In genomic region chr14:98906123-98906995, GRCh38 we compare ENCODE assay signal across 12 cellular contexts.
DNase-seq lines count a peak whose midpoint lies in the region; ATAC-seq and TF ChIP-seq lines count a peak whose summit lies in the region.
"Had no signal": no experiment of that assay in that cellular context is flagged by ENCODE, and none has a peak within 500 bp of the region (broad histone marks: within the 10 kb centered on the region; RNA-seq: fewer than 3 reads in every experiment).

No MANE protein-coding gene starts in this region.

- no peak overlapping the region for H3K27ac ChIP-seq in transverse colon
- H3K27ac ChIP-seq: neutrophil had no signal

- 28 to 34% methylated on average over 6 to 17 of the region's 17 CpGs for WGBS in transverse colon (ENCODE audit: low coverage in 1 of 2), 2 donors

- in situ Hi-C loops in transverse colon (cut with MboI; ENCODE audit: low pct_ligation_motif_present in 1 of 4, low pct_unique_long_range_greater_than_20kb in 1 of 4, low sequenced_read_pairs in 3 of 4) = no loop called here

- ATAC-seq in WTC11 (peak; percentile 40), left colon (peak; percentile 41), GM21360 (IDR thresholded peaks at IDR 0.05; ENCODE audit: unreplicated experiment) (no peak)
- ATAC-seq: effector memory CD8-positive, alpha-beta T cell had no signal

- no peaks in the 10 kb centered on the region for H3K36me3 ChIP-seq in transverse colon
- H3K36me3 ChIP-seq: neutrophil had no signal

- peaks cover 2% of the 10 kb centered on the region; the same call in 1 of the 2 replicates for H3K27me3 Mint-ChIP-seq in WTC11 (ENCODE audit: low read depth)

- peak overlapping the region; percentile 11; the same call in 1 of the 2 replicates for H3K4me3 ChIP-seq in Jurkat, Clone E6-1 (ENCODE audit: low read length)
- no peak overlapping the region for H3K4me3 ChIP-seq in transverse colon

- intact Hi-C loops in left colon (cut with DNase I, micrococcal nuclease) (no loop called here), transverse colon (cut with DNase I; ENCODE audit: low total_unique reads) (no loop called here)

- peaks cover 0 to 3% (median 0%) of the 10 kb centered on the region in 4 donors for H3K4me1 ChIP-seq in transverse colon

- peaks cover 24% of the 10 kb centered on the region for H3K4me1 Mint-ChIP-seq in WTC11

- TF ChIP-seq EP300 in transverse colon (IDR thresholded peaks at IDR 0.05; ENCODE audit: low read depth) = no peak

- H3K4me3 Mint-ChIP-seq in WTC11 = no peak overlapping the region
- H3K4me3 Mint-ChIP-seq: effector memory CD8-positive, alpha-beta T cell had no signal

- CTCF ChIA-PET in WTC11 (lab: Charles Lee) = interaction anchor here (1.2 kb wide), 1 partner anchor 130 kb away, joined by 3 read pairs; no protein-coding TSS in a partner anchor

- DNase-seq in Jurkat, Clone E6-1 (ENCODE audit: low read depth, low spot score) = no peak
- no peak for DNase-seq in WTC11 (ENCODE audit: low spot score)
- peak in 1 of 2 donors; percentile 18 for DNase-seq in left colon
- DNase-seq in transverse colon = peak; percentile 29
- no peak for DNase-seq in NCI-H2227 (lab: John Stamatoyannopoulos, UW; ENCODE audit: unreplicated experiment)
- DNase-seq in mesenteric fat pad (ENCODE audit: low spot score) = no peak
- DNase-seq: effector memory CD8-positive, alpha-beta T cell; KBM-7; NCI-H524; stimulated activated CD4-positive, alpha-beta T cell treated with anti-CD3 and anti-CD28 coated beads, Interleukin-2, amount 100 ng/mL, for 48 hours had no signal

- no peaks in the 10 kb centered on the region for H3K9me3 Mint-ChIP-seq in WTC11
- H3K9me3 Mint-ChIP-seq: effector memory CD8-positive, alpha-beta T cell had no signal

- H3K36me3 Mint-ChIP-seq in WTC11 = no peaks in the 10 kb centered on the region

- peaks cover 2% of the 10 kb centered on the region for H3K27me3 ChIP-seq in transverse colon

- POLR2A ChIA-PET in WTC11 (lab: Charles Lee) = no interaction called here

- H3K27ac Mint-ChIP-seq in WTC11 = no peak overlapping the region

- TF ChIP-seq CTCF in WTC11 (IDR thresholded peaks at IDR 0.05) (no peak), transverse colon (IDR thresholded peaks at IDR 0.05) (no peak)

- no peak for TF ChIP-seq POLR2A in transverse colon (IDR thresholded peaks at IDR 0.05)

- no peaks in the 10 kb centered on the region for H3K9me3 ChIP-seq in transverse colon
- H3K9me3 ChIP-seq: neutrophil had no signal

TF ChIP-seq in WTC11, 78 proteins besides CTCF, POLR2A, EP300 and RAD21:
- TF ChIP-seq ZNF512 (CRISPR knock-in tag; IDR thresholded peaks at IDR 0.05; ENCODE audit: borderline replicate concordance) = no peak
- no peak for TF ChIP-seq FOXJ3 (CRISPR knock-in tag; IDR thresholded peaks at IDR 0.05; ENCODE audit: borderline replicate concordance)
- no peak for TF ChIP-seq ZNF425 (CRISPR knock-in tag; conservative IDR thresholded peaks at IDR 0.05)
- TF ChIP-seq FOXP4 (CRISPR knock-in tag; IDR thresholded peaks at IDR 0.05) = no peak
- TF ChIP-seq PRDM15 (CRISPR knock-in tag; IDR thresholded peaks at IDR 0.05) = no peak
- no peak for TF ChIP-seq SOX15 (CRISPR knock-in tag; IDR thresholded peaks at IDR 0.05)
- TF ChIP-seq NFE2L1 (CRISPR knock-in tag; IDR thresholded peaks at IDR 0.05) = no peak
